16 cellular contexts compared by ENCODE assay signal in the genomic region with DNA sequence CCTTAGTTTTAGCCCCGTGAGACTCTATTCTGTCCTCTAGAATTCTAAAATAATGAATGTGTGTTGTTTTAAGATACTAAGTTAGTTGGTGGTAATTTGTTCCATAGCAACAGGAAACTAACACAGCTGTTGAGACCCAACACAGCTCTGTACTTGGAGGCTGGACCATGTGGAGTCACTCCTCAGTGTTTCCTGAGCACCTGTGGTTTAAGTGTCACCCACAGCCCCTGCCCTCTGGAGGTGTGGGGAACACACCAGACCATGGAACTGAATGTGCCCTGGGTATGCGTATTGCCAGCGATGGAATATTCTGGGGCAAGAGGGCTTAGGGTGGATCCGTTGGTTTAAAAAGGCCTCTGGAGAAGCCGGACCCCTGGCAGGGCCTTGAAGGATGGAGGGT. TPM values are rescaled to one million over a fixed set of nuclear protein-coding genes. Genes with fewer than 3 reads are reported as not detected.
DNase-seq lines count a peak whose midpoint lies in the region; ATAC-seq and TF ChIP-seq lines count a peak whose summit lies in the region.
"Had no signal": no experiment of that assay in that cellular context is flagged by ENCODE, and none has a peak within 500 bp of the region (broad histone marks: within the 10 kb centered on the region; RNA-seq: fewer than 3 reads in every experiment).

No MANE protein-coding gene starts in this region.

- no peak overlapping the region for H3K4me3 Mint-ChIP-seq in T-helper 2 cell treated with Interferon-gamma antibody and Interleukin-4, amounts not matched to agents 5 μg/mL and 100 μg/mL, for 36 hours
- no peak overlapping the region for H3K4me3 Mint-ChIP-seq in activated naive CD8-positive, alpha-beta T cell treated with anti-CD3 and anti-CD28 coated beads for 36 hours
- H3K4me3 Mint-ChIP-seq: WTC11 had no signal

- H3K36me3 Mint-ChIP-seq in T-helper 2 cell treated with Interferon-gamma antibody and Interleukin-4, amounts not matched to agents 5 μg/mL and 100 μg/mL, for 36 hours (ENCODE audit: low read depth) = peaks cover 16% of the 10 kb centered on the region
- H3K36me3 Mint-ChIP-seq in activated naive CD8-positive, alpha-beta T cell treated with anti-CD3 and anti-CD28 coated beads for 36 hours = peaks cover 1% of the 10 kb centered on the region
- H3K36me3 Mint-ChIP-seq: WTC11 had no signal

- peak; percentile 64 for DNase-seq in activated naive CD4-positive, alpha-beta T cell treated with Interleukin-2 at 50 U/mL for 16 hours
- no peak for DNase-seq in activated naive CD4-positive, alpha-beta T cell treated with anti-CD3 and anti-CD28 coated beads, Interleukin-2, amount 50 U/mL, for 16 hours
- DNase-seq in T-helper 2 cell treated with Interferon-gamma antibody and Interleukin-4, amounts not matched to agents 5 μg/mL and 100 μg/mL, for 36 hours (ENCODE audit: low spot score) = peak; percentile 51
- DNase-seq in activated naive CD8-positive, alpha-beta T cell treated with anti-CD3 and anti-CD28 coated beads for 36 hours = peak; percentile 73
- DNase-seq in stimulated activated naive CD8-positive, alpha-beta T cell treated with anti-CD3 and anti-CD28 coated beads, Interleukin-15, Interleukin-2, amounts not matched to agents 100 U/mL and 50 U/mL, for 24 hours = peak; percentile 70
- DNase-seq in A673 (ENCODE audit: low spot score) (no peak), vagina (ENCODE audit: extremely low spot score in 2 of 2) (no peak), cardiac septum (ENCODE audit: low spot score) (no peak)
- DNase-seq: Calu3, left lung, NCI-H2081, NCI-H69, small intestine, SW 1271 had no signal

- H3K4me3 ChIP-seq in A673 (ENCODE audit: low read depth, low read length, poor library complexity, severe bottlenecking) (no peak overlapping the region), vagina (no peak overlapping the region)
- H3K4me3 ChIP-seq: left lung had no signal

- BruUV-seq in A673 (replicated peaks; lab: Mats Ljungman, UMichigan) = no TSS peak

- intact Hi-C loops in A673 (cut with micrococcal nuclease; ENCODE audit: unreplicated experiment) = no loop called here
- intact Hi-C loops in vagina (cut with DNase I) = no loop called here
- intact Hi-C loops in cardiac septum (cut with DNase I) = no loop called here

- POLR2A ChIA-PET in A673 (lab: Charles Lee; ENCODE audit: low non-redundant PET) = no interaction called here

- H3K27me3 ChIP-seq in A673 (replicated peaks; ENCODE audit: insufficient read depth, low read depth, low read length, poor library complexity) (no peaks in the 10 kb centered on the region), vagina (no peaks in the 10 kb centered on the region)

- TF ChIP-seq POLR2A in vagina (IDR thresholded peaks at IDR 0.05) = no peak

- H3K36me3 ChIP-seq in A673 (ENCODE audit: insufficient read depth, low read length, poor library complexity, severe bottlenecking) (no peaks in the 10 kb centered on the region), vagina (no peaks in the 10 kb centered on the region)
- H3K36me3 ChIP-seq: left lung had no signal

- peaks cover 3% of the 10 kb centered on the region for H3K9me3 Mint-ChIP-seq in T-helper 2 cell treated with Interferon-gamma antibody and Interleukin-4, amounts not matched to agents 5 μg/mL and 100 μg/mL, for 36 hours
- peaks cover 1% of the 10 kb centered on the region for H3K9me3 Mint-ChIP-seq in activated naive CD8-positive, alpha-beta T cell treated with anti-CD3 and anti-CD28 coated beads for 36 hours

- H3K27ac ChIP-seq in A673 (ENCODE audit: low read depth, low read length, poor library complexity, severe bottlenecking) (no peak overlapping the region), vagina (no peak overlapping the region)
- H3K27ac ChIP-seq: left lung, parathyroid adenoma had no signal

- H3K4me1 ChIP-seq in A673 (ENCODE audit: insufficient read depth, low read length, poor library complexity, severe bottlenecking) = peaks cover 4% of the 10 kb centered on the region
- peaks cover 39% of the 10 kb centered on the region for H3K4me1 ChIP-seq in vagina

- TF ChIP-seq CTCF in A673 (conservative IDR thresholded peaks at IDR 0.05; ENCODE audit: low read depth, low read length) = no peak
- TF ChIP-seq CTCF in vagina (IDR thresholded peaks at IDR 0.05) = no peak

- CTCF ChIA-PET in A673 (lab: Charles Lee) = no interaction called here

- peak overlapping the region; percentile 77 for H3K27ac Mint-ChIP-seq in T-helper 2 cell treated with Interferon-gamma antibody and Interleukin-4, amounts not matched to agents 5 μg/mL and 100 μg/mL, for 36 hours
- H3K27ac Mint-ChIP-seq in activated naive CD8-positive, alpha-beta T cell treated with anti-CD3 and anti-CD28 coated beads for 36 hours = peak overlapping the region; percentile 79
- H3K27ac Mint-ChIP-seq: WTC11 had no signal

- peaks cover 5% of the 10 kb centered on the region for H3K27me3 Mint-ChIP-seq in T-helper 2 cell treated with Interferon-gamma antibody and Interleukin-4, amounts not matched to agents 5 μg/mL and 100 μg/mL, for 36 hours (ENCODE audit: low read depth)
- H3K27me3 Mint-ChIP-seq in activated naive CD8-positive, alpha-beta T cell treated with anti-CD3 and anti-CD28 coated beads for 36 hours = no peaks in the 10 kb centered on the region

- H3K4me1 Mint-ChIP-seq in T-helper 2 cell treated with Interferon-gamma antibody and Interleukin-4, amounts not matched to agents 5 μg/mL and 100 μg/mL, for 36 hours (ENCODE audit: low read depth) = peaks cover 59% of the 10 kb centered on the region
- peaks cover 53% of the 10 kb centered on the region for H3K4me1 Mint-ChIP-seq in activated naive CD8-positive, alpha-beta T cell treated with anti-CD3 and anti-CD28 coated beads for 36 hours

- peak; percentile 97 for ATAC-seq in stimulated activated naive CD8-positive, alpha-beta T cell treated with anti-CD3 and anti-CD28 coated beads, Interleukin-15, Interleukin-2, amounts not matched to agents 100 U/mL and 50 U/mL, for 24 hours
- ATAC-seq: left lung, WTC11 had no signal

- H3K9me3 ChIP-seq in A673 (ENCODE audit: low read depth, low read length, poor library complexity, severe bottlenecking) (no peaks in the 10 kb centered on the region), vagina (no peaks in the 10 kb centered on the region)
- H3K9me3 ChIP-seq: left lung had no signal

RNA-seq across cellular contexts. Expression of gene GPR68, which starts 16.6 kb away (rescaled TPM):
- total RNA-seq in activated naive CD8-positive, alpha-beta T cell treated with anti-CD3 and anti-CD28 coated beads for 36 hours = 10 to 100 TPM; 14.0 to 14.4 TPM
- 0.15 and 0.30 TPM in 2 replicates for total RNA-seq in A673 (2021)
- 4.2 TPM for total RNA-seq in vagina
- 3.4 TPM for total RNA-seq in cardiac septum
- total RNA-seq: Calu3 had no signal

Comparison
In these comparisons a context has a peak if more than half of its experiments do, and no peak if none do; other contexts are left out.
1. DNase-seq: peak in activated naive CD4-positive, alpha-beta T cell treated with Interleukin-2 at 50 U/mL for 16 hours (single experiment), T-helper 2 cell treated with Interferon-gamma antibody and Interleukin-4, amounts not matched to agents 5 μg/mL and 100 μg/mL, for 36 hours (single experiment), activated naive CD8-positive, alpha-beta T cell treated with anti-CD3 and anti-CD28 coated beads for 36 hours (single experiment) and stimulated activated naive CD8-positive, alpha-beta T cell treated with anti-CD3 and anti-CD28 coated beads, Interleukin-15, Interleukin-2, amounts not matched to agents 100 U/mL and 50 U/mL, for 24 hours (single experiment); none in activated naive CD4-positive, alpha-beta T cell treated with anti-CD3 and anti-CD28 coated beads, Interleukin-2, amount 50 U/mL, for 16 hours (single experiment), A673 (single experiment), vagina (0 of 2) and cardiac septum (single experiment).